23 cellular contexts compared by ENCODE assay signal in genomic region chr2:21362101-21362500, GRCh38.
"Had no signal": no experiment of that assay in that cellular context is flagged by ENCODE, and none has a peak within 500 bp of the region (broad histone marks: within the 10 kb centered on the region; RNA-seq: fewer than 3 reads in every experiment).

No MANE protein-coding gene starts in this region.

- H3K9me3 ChIP-seq: esophagus squamous epithelium, neutrophil, psoas muscle, right lobe of liver, spleen, tibial nerve had no signal

- H3K4me3 Mint-ChIP-seq: immature natural killer cell; naive B cell; nephron progenitor cell; stimulated activated memory B cell treated with anti-CD40 and anti-IgM and Interleukin-4, amounts not matched to agents 10 μg/mL and 1 μg/mL and 100 μg/mL, for 72 hours; stimulated activated naive CD8-positive, alpha-beta T cell treated with anti-CD3 and anti-CD28 coated beads, Interleukin-15, Interleukin-2, amounts not matched to agents 100 ng/mL and 50 ng/mL, for 24 hours had no signal

- H3K4me1 Mint-ChIP-seq: immature natural killer cell; naive B cell; nephron progenitor cell; stimulated activated memory B cell treated with anti-CD40 and anti-IgM and Interleukin-4, amounts not matched to agents 10 μg/mL and 1 μg/mL and 100 μg/mL, for 72 hours had no signal

- H3K36me3 Mint-ChIP-seq: immature natural killer cell; naive B cell; stimulated activated memory B cell treated with anti-CD40 and anti-IgM and Interleukin-4, amounts not matched to agents 10 μg/mL and 1 μg/mL and 100 μg/mL, for 72 hours had no signal

- H3K9me3 Mint-ChIP-seq: nephron progenitor cell; stimulated activated memory B cell treated with anti-CD40 and anti-IgM and Interleukin-4, amounts not matched to agents 10 μg/mL and 1 μg/mL and 100 μg/mL, for 72 hours had no signal

- DNase-seq: cortex of kidney; dorsolateral prefrontal cortex; effector CD8-positive, alpha-beta T cell; esophagus squamous epithelium; foreskin fibroblast; immature natural killer cell; left colon; left ventricle myocardium superior; mesendoderm; naive B cell; nephron progenitor cell; psoas muscle; retina; right lobe of liver; spleen; stimulated activated CD4-positive, alpha-beta T cell treated with anti-CD3 and anti-CD28 coated beads, Interleukin-15, amount 100 ng/mL, for 24 hours; stimulated activated CD4-positive, alpha-beta T cell treated with anti-CD3 and anti-CD28 coated beads, Interleukin-1b, Interleukin-23, amount 100 ng/mL, for 48 hours; stimulated activated CD4-positive, alpha-beta T cell treated with anti-CD3 and anti-CD28 coated beads, Interleukin-4, amount 100 ng/mL, for 24 hours had no signal

- ATAC-seq: left colon; left ventricle myocardium superior; psoas muscle; right lobe of liver; stimulated activated memory B cell treated with anti-CD40 and anti-IgM and Interleukin-4, amounts not matched to agents 10 μg/mL and 1 μg/mL and 100 μg/mL, for 72 hours had no signal

- H3K27ac ChIP-seq: dorsolateral prefrontal cortex, esophagus squamous epithelium, neutrophil, psoas muscle, right lobe of liver, spleen, tibial nerve had no signal

- H3K4me1 ChIP-seq: esophagus squamous epithelium, psoas muscle, right lobe of liver, spleen, tibial nerve had no signal

- H3K27me3 Mint-ChIP-seq: naive B cell; stimulated activated memory B cell treated with anti-CD40 and anti-IgM and Interleukin-4, amounts not matched to agents 10 μg/mL and 1 μg/mL and 100 μg/mL, for 72 hours had no signal

- H3K27me3 ChIP-seq: esophagus squamous epithelium, neutrophil, right lobe of liver, spleen, tibial nerve had no signal

- H3K4me3 ChIP-seq: dorsolateral prefrontal cortex, esophagus squamous epithelium, lung, psoas muscle, right lobe of liver, spleen, tibial nerve had no signal

- H3K36me3 ChIP-seq: esophagus squamous epithelium, neutrophil, right lobe of liver, spleen, tibial nerve had no signal

- H3K27ac Mint-ChIP-seq: immature natural killer cell; nephron progenitor cell; stimulated activated memory B cell treated with anti-CD40 and anti-IgM and Interleukin-4, amounts not matched to agents 10 μg/mL and 1 μg/mL and 100 μg/mL, for 72 hours; stimulated activated naive CD8-positive, alpha-beta T cell treated with anti-CD3 and anti-CD28 coated beads, Interleukin-15, Interleukin-2, amounts not matched to agents 100 ng/mL and 50 ng/mL, for 24 hours had no signal
